ENCODE assay signal across 8 cellular contexts in genomic region chr11:10742460-10743208, GRCh38. TPM values are rescaled to one million over a fixed set of nuclear protein-coding genes. Genes with fewer than 3 reads are reported as not detected.
A peak's percentile ranks its signal among the peaks of the same experiment; 100 is the strongest.
DNase-seq lines count a peak whose midpoint lies in the region; ATAC-seq and TF ChIP-seq lines count a peak whose summit lies in the region.

No MANE protein-coding gene starts in this region.

- peak overlapping the region; percentile 40 for H3K27ac ChIP-seq in CD4-positive, alpha-beta memory T cell (ENCODE audit: low read depth, low read length)
- H3K27ac ChIP-seq in body of pancreas: no peak overlapping the region

- DNase-seq in CD4-positive, alpha-beta memory T cell: peak; percentile 44 to 81 (median 54)
- peak; percentile 56 for DNase-seq in activated CD8-positive, alpha-beta T cell treated with anti-CD3 and anti-CD28 coated beads, Interleukin-2, amount 10 ng/mL, durations not matched to agents 7 days and 5 days
- DNase-seq in left colon (peak; percentile 31 to 38), body of pancreas (no peak), left lobe of liver (ENCODE audit: low spot score) (no peak), NCI-H1105 (lab: John Stamatoyannopoulos, UW) (no peak), SHP77 treated with DMSO at 0.1 percent for 48 hours (lab: John Stamatoyannopoulos, UW) (no peak)

- WGBS in body of pancreas, 2 donors: 72 to 82% methylated on average over 9 of the region's 9 CpGs

- H3K27ac Mint-ChIP-seq in CD4-positive, alpha-beta memory T cell: peak overlapping the region; percentile 80 to 93 (median 84)
- H3K27ac Mint-ChIP-seq in activated CD8-positive, alpha-beta T cell treated with anti-CD3 and anti-CD28 coated beads, Interleukin-2, amount 10 ng/mL, durations not matched to agents 7 days and 5 days: peak overlapping the region; percentile 67

- peaks cover 27 to 57% (median 36%) of the 10 kb centered on the region in 4 donors for H3K4me1 Mint-ChIP-seq in CD4-positive, alpha-beta memory T cell
- H3K4me1 Mint-ChIP-seq in activated CD8-positive, alpha-beta T cell treated with anti-CD3 and anti-CD28 coated beads, Interleukin-2, amount 10 ng/mL, durations not matched to agents 7 days and 5 days (ENCODE audit: low read depth): peaks cover 30% of the 10 kb centered on the region

- TF ChIP-seq CTCF in body of pancreas (IDR thresholded peaks at IDR 0.05): no peak

- no peak overlapping the region for H3K4me3 ChIP-seq in CD4-positive, alpha-beta memory T cell (ENCODE audit: low read length in 2 of 2)
- H3K4me3 ChIP-seq in body of pancreas: no peak overlapping the region

- no peaks in the 10 kb centered on the region for H3K27me3 ChIP-seq in CD4-positive, alpha-beta memory T cell (ENCODE audit: insufficient read depth, low read length)
- no peaks in the 10 kb centered on the region for H3K27me3 ChIP-seq in body of pancreas

- CTCF ChIA-PET in CD4-positive, alpha-beta memory T cell (lab: Charles Lee; ENCODE audit: partially characterized antibody): interaction anchor here (0.7 to 2.9 kb wide), 7 partner anchors 8 to 336 kb away, joined by 3 to 9 read pairs (median 4); partner anchors contain the start of gene CTR9
- CTCF ChIA-PET in activated CD8-positive, alpha-beta T cell treated with anti-CD3 and anti-CD28 coated beads, Interleukin-2, amount 10 ng/mL, durations not matched to agents 7 days and 5 days (lab: Charles Lee): interaction anchor here (0.7 to 8.4 kb wide), 6 partner anchors 10 to 337 kb away, joined by 3 to 48 read pairs (median 4); partner anchors contain the start of gene RNF141

- TF ChIP-seq POLR2A in body of pancreas (IDR thresholded peaks at IDR 0.05): no peak

- no peaks in the 10 kb centered on the region for H3K9me3 ChIP-seq in CD4-positive, alpha-beta memory T cell (ENCODE audit: control insufficient read depth in 1 of 2, low read length in 2 of 2)
- no peaks in the 10 kb centered on the region for H3K9me3 ChIP-seq in body of pancreas

- intact Hi-C loops in CD4-positive, alpha-beta memory T cell (cut with micrococcal nuclease): loop anchor here (1.0 to 2.0 kb wide), 3 partner anchors 9 to 202 kb away; partner anchors contain the start of genes CTR9, EIF4G2 and RNF141
- intact Hi-C loops in left colon (cut with DNase I, micrococcal nuclease) (no loop called here), body of pancreas (cut with DNase I) (no loop called here)

- peak; percentile 67 for ATAC-seq in HG03354 (IDR thresholded peaks at IDR 0.05; ENCODE audit: poor library complexity, severe bottlenecking, unreplicated experiment)
- peak; percentile 85 for ATAC-seq in activated CD8-positive, alpha-beta T cell treated with anti-CD3 and anti-CD28 coated beads, Interleukin-2, amount 10 ng/mL, durations not matched to agents 7 days and 5 days
- peak; percentile 78 for ATAC-seq in left colon
- ATAC-seq in body of pancreas: no peak
- no peak for ATAC-seq in left lobe of liver

- no peaks in the 10 kb centered on the region for H3K27me3 Mint-ChIP-seq in CD4-positive, alpha-beta memory T cell
- peaks cover 5% of the 10 kb centered on the region for H3K27me3 Mint-ChIP-seq in activated CD8-positive, alpha-beta T cell treated with anti-CD3 and anti-CD28 coated beads, Interleukin-2, amount 10 ng/mL, durations not matched to agents 7 days and 5 days (ENCODE audit: low read depth)

- POLR2A ChIA-PET in CD4-positive, alpha-beta memory T cell (lab: Charles Lee; ENCODE audit: partially characterized antibody): interaction anchor here (0.8 to 2.4 kb wide), 7 partner anchors 8 to 1100 kb away, joined by 3 to 15 read pairs (median 5); partner anchors contain the start of genes CTR9, EIF4G2 and ZBED5
- POLR2A ChIA-PET in activated CD8-positive, alpha-beta T cell treated with anti-CD3 and anti-CD28 coated beads, Interleukin-2, amount 10 ng/mL, durations not matched to agents 7 days and 5 days (lab: Charles Lee): no interaction called here

- no peaks in the 10 kb centered on the region for H3K9me3 Mint-ChIP-seq in CD4-positive, alpha-beta memory T cell
- no peaks in the 10 kb centered on the region for H3K9me3 Mint-ChIP-seq in activated CD8-positive, alpha-beta T cell treated with anti-CD3 and anti-CD28 coated beads, Interleukin-2, amount 10 ng/mL, durations not matched to agents 7 days and 5 days (ENCODE audit: insufficient read depth)

- no peaks in the 10 kb centered on the region for H3K36me3 ChIP-seq in CD4-positive, alpha-beta memory T cell (ENCODE audit: insufficient read depth, low read length)
- no peaks in the 10 kb centered on the region for H3K36me3 ChIP-seq in body of pancreas (replicated peaks in 1 of 2; ENCODE audit: insufficient read depth in 1 of 2, low read depth in 2 of 2)

- H3K4me3 Mint-ChIP-seq in CD4-positive, alpha-beta memory T cell: peak overlapping the region; percentile 16 to 86 (median 72)
- H3K4me3 Mint-ChIP-seq in activated CD8-positive, alpha-beta T cell treated with anti-CD3 and anti-CD28 coated beads, Interleukin-2, amount 10 ng/mL, durations not matched to agents 7 days and 5 days: peak overlapping the region; percentile 43

- no peaks in the 10 kb centered on the region for H3K36me3 Mint-ChIP-seq in CD4-positive, alpha-beta memory T cell
- H3K36me3 Mint-ChIP-seq in activated CD8-positive, alpha-beta T cell treated with anti-CD3 and anti-CD28 coated beads, Interleukin-2, amount 10 ng/mL, durations not matched to agents 7 days and 5 days (ENCODE audit: low read depth): no peaks in the 10 kb centered on the region

- peaks cover 41% of the 10 kb centered on the region for H3K4me1 ChIP-seq in CD4-positive, alpha-beta memory T cell (ENCODE audit: insufficient read depth, low read length)
- H3K4me1 ChIP-seq in body of pancreas: no peaks in the 10 kb centered on the region

RNA-seq across cellular contexts. Expression of gene CTR9, which starts 8.4 kb away (rescaled TPM):
- total RNA-seq in CD4-positive, alpha-beta memory T cell: 10 to 100 TPM; 57.2 to 68.6 TPM
- polyA plus RNA-seq in CD4-positive, alpha-beta memory T cell: 10 to 100 TPM; 39.7 to 58.8 TPM
- 10 to 100 TPM; 43.4 to 44.0 TPM for total RNA-seq in activated CD8-positive, alpha-beta T cell treated with anti-CD3 and anti-CD28 coated beads, Interleukin-2, amount 10 ng/mL, durations not matched to agents 7 days and 5 days
- total RNA-seq in left colon: 10 to 100 TPM; 26.9 to 35.0 TPM
- total RNA-seq in body of pancreas: 10 to 100 TPM; 12.2 to 28.7 TPM
- 16.1 TPM for total RNA-seq in left lobe of liver

RNA-seq across cellular contexts. Expression of gene IRAG1, which starts 49.1 kb away (rescaled TPM):
- total RNA-seq in CD4-positive, alpha-beta memory T cell: not detected
- polyA plus RNA-seq in CD4-positive, alpha-beta memory T cell: not detected
- total RNA-seq in activated CD8-positive, alpha-beta T cell treated with anti-CD3 and anti-CD28 coated beads, Interleukin-2, amount 10 ng/mL, durations not matched to agents 7 days and 5 days: not detected
- 10 to 100 TPM in 1 of 2 donors, 1 to 10 TPM in 1; 7.7 to 22.9 TPM for total RNA-seq in left colon
- total RNA-seq in body of pancreas: 10 to 100 TPM in 1 of 2 donors, 1 to 10 TPM in 1; 1.6 to 10.1 TPM
- total RNA-seq in left lobe of liver: 0.53 TPM

Comparison
In these comparisons a context has a peak if more than half of its experiments do, and no peak if none do; other contexts are left out.
1. DNase-seq: peak in CD4-positive, alpha-beta memory T cell (5 of 5), activated CD8-positive, alpha-beta T cell treated with anti-CD3 and anti-CD28 coated beads, Interleukin-2, amount 10 ng/mL, durations not matched to agents 7 days and 5 days (single experiment) and left colon (2 of 2); none in body of pancreas (0 of 4), left lobe of liver (single experiment), NCI-H1105 (single experiment) and SHP77 treated with DMSO at 0.1 percent for 48 hours (single experiment).
2. ATAC-seq: peak in HG03354 (single experiment), activated CD8-positive, alpha-beta T cell treated with anti-CD3 and anti-CD28 coated beads, Interleukin-2, amount 10 ng/mL, durations not matched to agents 7 days and 5 days (single experiment) and left colon (single experiment); none in body of pancreas (single experiment) and left lobe of liver (single experiment).